ENCODE assay signal across 28 cellular contexts in the genomic region with DNA sequence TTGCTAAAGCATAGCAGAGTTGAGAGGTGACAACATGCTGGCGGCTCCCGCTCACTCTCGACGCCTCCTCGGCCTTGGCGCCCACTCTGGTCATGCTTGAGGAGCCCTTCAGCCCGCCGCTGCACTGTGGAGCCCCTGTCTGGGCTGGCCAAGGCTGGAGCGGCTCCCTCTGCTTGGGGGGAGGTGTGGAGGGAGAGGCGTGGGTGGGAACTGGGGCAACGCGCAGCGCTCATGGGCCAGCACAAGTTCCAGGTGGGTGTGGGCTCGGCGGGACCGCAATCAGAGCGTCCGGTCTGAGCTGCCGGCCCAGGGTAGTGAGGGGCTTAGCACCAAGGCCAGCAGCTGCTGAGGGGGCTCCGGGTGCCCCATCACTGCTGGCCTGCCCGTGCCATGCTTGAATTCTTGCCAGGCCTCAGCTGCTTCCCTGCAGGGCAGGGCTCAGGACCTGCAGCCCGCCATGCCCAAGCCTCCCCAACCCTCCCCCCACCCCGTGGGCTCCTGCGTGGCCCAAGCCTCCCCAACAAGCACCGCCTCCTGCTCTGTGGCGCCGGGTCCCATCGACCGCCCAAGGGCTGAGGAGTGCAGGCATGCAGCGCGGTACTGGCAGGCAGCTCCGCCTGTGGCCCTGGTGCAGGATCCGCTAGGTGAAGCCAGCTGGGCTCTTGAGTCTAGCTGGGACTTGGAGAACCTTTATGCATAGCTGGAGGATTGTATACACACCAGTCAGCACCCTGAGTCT.
"Had no signal": no experiment of that assay in that cellular context is flagged by ENCODE, and none has a peak within 500 bp of the region (broad histone marks: within the 10 kb centered on the region; RNA-seq: fewer than 3 reads in every experiment).

No MANE protein-coding gene starts in this region.

- H3K79me2 ChIP-seq: parathyroid adenoma had no signal

- FAIRE-seq: islet of Langerhans, urothelium cell line had no signal

- H3K9me3 ChIP-seq: mucosa of descending colon, neutrophil, right atrium auricular region, suprapubic skin, thoracic aorta, tibial artery, upper lobe of right lung had no signal

- ATAC-seq: heart left ventricle; mucosa of descending colon; naive thymus-derived CD8-positive, alpha-beta T cell; sciatic nerve; stimulated activated effector memory CD8-positive, alpha-beta T cell treated with anti-CD3 and anti-CD28 coated beads, Interleukin-12 subunit alpha, Interleukin-12 subunit beta, amount 100 ng/mL, for 72 hours; upper lobe of right lung had no signal

- H2AFZ ChIP-seq: parathyroid adenoma had no signal

- H3K27ac Mint-ChIP-seq: immature natural killer cell; memory B cell; naive thymus-derived CD8-positive, alpha-beta T cell; nephron; stimulated activated effector memory CD8-positive, alpha-beta T cell treated with anti-CD3 and anti-CD28 coated beads, Interleukin-12 subunit alpha, Interleukin-12 subunit beta, amount 100 ng/mL, for 72 hours; stimulated activated naive CD8-positive, alpha-beta T cell treated with anti-CD3 and anti-CD28 coated beads, Interleukin-15, Interleukin-2, amounts not matched to agents 100 ng/mL and 50 ng/mL, for 24 hours had no signal

- H3K4me3 ChIP-seq: heart left ventricle, left ventricle myocardium inferior, mucosa of descending colon, right atrium auricular region, skin epidermis, suprapubic skin, thoracic aorta, tibial artery, upper lobe of right lung had no signal

- H3K36me3 Mint-ChIP-seq: memory B cell; naive thymus-derived CD8-positive, alpha-beta T cell; stimulated activated effector memory CD8-positive, alpha-beta T cell treated with anti-CD3 and anti-CD28 coated beads, Interleukin-12 subunit alpha, Interleukin-12 subunit beta, amount 100 ng/mL, for 72 hours had no signal

- H3K27ac ChIP-seq: heart left ventricle, left ventricle myocardium inferior, neutrophil, parathyroid adenoma, right atrium auricular region, skin epidermis, suprapubic skin, thoracic aorta, tibial artery, upper lobe of right lung had no signal

- H3K36me3 ChIP-seq: heart left ventricle, left ventricle myocardium inferior, neutrophil, right atrium auricular region, suprapubic skin, thoracic aorta, tibial artery, upper lobe of right lung had no signal

- H3K4me3 Mint-ChIP-seq: immature natural killer cell; memory B cell; naive thymus-derived CD8-positive, alpha-beta T cell; nephron; neural crest cell; stimulated activated effector memory CD8-positive, alpha-beta T cell treated with anti-CD3 and anti-CD28 coated beads, Interleukin-12 subunit alpha, Interleukin-12 subunit beta, amount 100 ng/mL, for 72 hours; stimulated activated naive CD8-positive, alpha-beta T cell treated with anti-CD3 and anti-CD28 coated beads, Interleukin-15, Interleukin-2, amounts not matched to agents 100 ng/mL and 50 ng/mL, for 24 hours had no signal

- H3K4me1 ChIP-seq: heart left ventricle, left ventricle myocardium inferior, right atrium auricular region, suprapubic skin, tibial artery, upper lobe of right lung had no signal

- H3K4me1 Mint-ChIP-seq: immature natural killer cell; memory B cell; naive thymus-derived CD8-positive, alpha-beta T cell; nephron; stimulated activated effector memory CD8-positive, alpha-beta T cell treated with anti-CD3 and anti-CD28 coated beads, Interleukin-12 subunit alpha, Interleukin-12 subunit beta, amount 100 ng/mL, for 72 hours had no signal

- H3K9ac ChIP-seq: parathyroid adenoma had no signal

- DNase-seq: hypothalamus; immature natural killer cell; left ventricle myocardium inferior; midbrain; naive thymus-derived CD8-positive, alpha-beta T cell; occipital lobe; stimulated activated CD4-positive, alpha-beta T cell treated with anti-CD3 and anti-CD28 coated beads, Interleukin-4, amount 100 ng/mL, for 24 hours; stimulated activated naive CD4-positive, alpha-beta T cell; tibial artery; trophoblast cell; upper lobe of right lung had no signal

- H3K27me3 ChIP-seq: heart left ventricle, neutrophil, right atrium auricular region, suprapubic skin, tibial artery, upper lobe of right lung had no signal

- H3K27me3 Mint-ChIP-seq: memory B cell; naive thymus-derived CD8-positive, alpha-beta T cell; progenitor cell of endocrine pancreas; stimulated activated naive CD8-positive, alpha-beta T cell treated with anti-CD3 and anti-CD28 coated beads, Interleukin-15, Interleukin-2, amounts not matched to agents 100 ng/mL and 50 ng/mL, for 24 hours had no signal
